Comparison of ENCODE assay signal across 9 cellular contexts in genomic region chr13:31012285-31013024, GRCh38.
DNase-seq lines count a peak whose midpoint lies in the region; ATAC-seq and TF ChIP-seq lines count a peak whose summit lies in the region.
"Had no signal": no experiment of that assay in that cellular context is flagged by ENCODE, and none has a peak within 500 bp of the region (broad histone marks: within the 10 kb centered on the region; RNA-seq: fewer than 3 reads in every experiment).

No MANE protein-coding gene starts in this region.

- TF ChIP-seq CTCF in HEK293 (tag by site-specific recombination; IDR thresholded peaks at IDR 0.05), result no peak

- no peaks in the 10 kb centered on the region for H3K4me1 ChIP-seq in HEK293 (ENCODE audit: control insufficient read depth, insufficient read depth, low read length)

- no peak for ATAC-seq in GM21360 (IDR thresholded peaks at IDR 0.05; ENCODE audit: unreplicated experiment)
- ATAC-seq in activated naive CD4-positive, alpha-beta T cell treated with anti-CD3 and anti-CD28 coated beads, Interleukin-2, amount 50 U/mL, for 72 hours, result no peak
- no peak for ATAC-seq in stimulated activated naive CD8-positive, alpha-beta T cell treated with anti-CD3 and anti-CD28 coated beads, Interleukin-15, Interleukin-2, amounts not matched to agents 100 U/mL and 50 U/mL, for 24 hours

- H3K36me3 ChIP-seq in HEK293 (ENCODE audit: control insufficient read depth in 2 of 2, insufficient read depth in 1 of 2, low read length in 2 of 2), result no peaks in the 10 kb centered on the region
- peaks cover 63% of the 10 kb centered on the region for H3K36me3 ChIP-seq in SK-N-MC (ENCODE audit: insufficient read depth, low read length)

- H3K9me3 Mint-ChIP-seq in activated naive CD4-positive, alpha-beta T cell treated with anti-CD3 and anti-CD28 coated beads, Interleukin-2, amount 50 U/mL, for 72 hours, result no peaks in the 10 kb centered on the region

- CTCF ChIA-PET in HEK293 (lab: Yijun Ruan, JAX), result interaction anchor here (0.7 to 1.1 kb wide), 6 partner anchors 15 to 147 kb away, joined by 3 to 5 read pairs (median 3); no protein-coding TSS in a partner anchor

- H3K36me3 Mint-ChIP-seq in activated naive CD4-positive, alpha-beta T cell treated with anti-CD3 and anti-CD28 coated beads, Interleukin-2, amount 50 U/mL, for 72 hours, result no peaks in the 10 kb centered on the region

- H3K9ac ChIP-seq in SK-N-MC (ENCODE audit: insufficient read length), result peak overlapping the region; percentile 96

- H3K4me3 ChIP-seq in HEK293 (ENCODE audit: low read depth, low read length) (no peak overlapping the region), SK-N-MC (peak overlapping the region; percentile 55)

- H3K27ac Mint-ChIP-seq in activated naive CD4-positive, alpha-beta T cell treated with anti-CD3 and anti-CD28 coated beads, Interleukin-2, amount 50 U/mL, for 72 hours, result peak overlapping the region in 1 of 2 donors; percentile 23

- H3K9me3 ChIP-seq in HEK293 (ENCODE audit: control insufficient read depth, insufficient read depth, low read depth, low read length), result no peaks in the 10 kb centered on the region
- H3K9me3 ChIP-seq in SK-N-MC (ENCODE audit: low read depth, low read length), result no peaks in the 10 kb centered on the region; the same call in 1 of the 2 replicates

- H3K27ac ChIP-seq in HEK293 (ENCODE audit: extremely low read depth, low read depth, low read length), result no peak overlapping the region
- H3K27ac ChIP-seq in SK-N-MC, result peak overlapping the region; percentile 90

- POLR2A ChIA-PET in HEK293 (lab: Yijun Ruan, JAX), result no interaction called here

- DNase-seq in CD1c-positive myeloid dendritic cell (ENCODE audit: extremely low spot score) (peak; percentile 34), SK-N-MC (ENCODE audit: low read depth, low spot score) (no peak), iPS-NIHi7 (ENCODE audit: extremely low spot score) (peak; percentile 61), SHP77 (lab: John Stamatoyannopoulos, UW) (no peak)
- DNase-seq in activated naive CD4-positive, alpha-beta T cell treated with anti-CD3 and anti-CD28 coated beads, Interleukin-2, amount 50 U/mL, for 72 hours (ENCODE audit: low spot score in 2 of 2), result no peak
- DNase-seq in stimulated activated naive CD8-positive, alpha-beta T cell treated with anti-CD3 and anti-CD28 coated beads, Interleukin-15, Interleukin-2, amounts not matched to agents 100 U/mL and 50 U/mL, for 24 hours, result no peak
- DNase-seq: cerebellar nuclear complex had no signal

TF ChIP-seq in HEK293, 187 proteins besides CTCF, POLR2A, EP300 and RAD21:
- no peak for TF ChIP-seq KLF10 (tag by site-specific recombination; IDR thresholded peaks at IDR 0.05)
- TF ChIP-seq ZNF114 (tag by site-specific recombination; IDR thresholded peaks at IDR 0.05), result no peak
- peak; percentile 37 for TF ChIP-seq ZNF654 (tag by site-specific recombination; IDR thresholded peaks at IDR 0.05; ENCODE audit: low read depth)

Comparison
In these comparisons a context has a peak if more than half of its experiments do, and no peak if none do; other contexts are left out.
1. DNase-seq: peak in CD1c-positive myeloid dendritic cell (single experiment) and iPS-NIHi7 (single experiment); none in SK-N-MC (single experiment), SHP77 (0 of 2), activated naive CD4-positive, alpha-beta T cell treated with anti-CD3 and anti-CD28 coated beads, Interleukin-2, amount 50 U/mL, for 72 hours (0 of 2) and stimulated activated naive CD8-positive, alpha-beta T cell treated with anti-CD3 and anti-CD28 coated beads, Interleukin-15, Interleukin-2, amounts not matched to agents 100 U/mL and 50 U/mL, for 24 hours (single experiment).